1 cellular context compared by ENCODE assay signal in the genomic region with DNA sequence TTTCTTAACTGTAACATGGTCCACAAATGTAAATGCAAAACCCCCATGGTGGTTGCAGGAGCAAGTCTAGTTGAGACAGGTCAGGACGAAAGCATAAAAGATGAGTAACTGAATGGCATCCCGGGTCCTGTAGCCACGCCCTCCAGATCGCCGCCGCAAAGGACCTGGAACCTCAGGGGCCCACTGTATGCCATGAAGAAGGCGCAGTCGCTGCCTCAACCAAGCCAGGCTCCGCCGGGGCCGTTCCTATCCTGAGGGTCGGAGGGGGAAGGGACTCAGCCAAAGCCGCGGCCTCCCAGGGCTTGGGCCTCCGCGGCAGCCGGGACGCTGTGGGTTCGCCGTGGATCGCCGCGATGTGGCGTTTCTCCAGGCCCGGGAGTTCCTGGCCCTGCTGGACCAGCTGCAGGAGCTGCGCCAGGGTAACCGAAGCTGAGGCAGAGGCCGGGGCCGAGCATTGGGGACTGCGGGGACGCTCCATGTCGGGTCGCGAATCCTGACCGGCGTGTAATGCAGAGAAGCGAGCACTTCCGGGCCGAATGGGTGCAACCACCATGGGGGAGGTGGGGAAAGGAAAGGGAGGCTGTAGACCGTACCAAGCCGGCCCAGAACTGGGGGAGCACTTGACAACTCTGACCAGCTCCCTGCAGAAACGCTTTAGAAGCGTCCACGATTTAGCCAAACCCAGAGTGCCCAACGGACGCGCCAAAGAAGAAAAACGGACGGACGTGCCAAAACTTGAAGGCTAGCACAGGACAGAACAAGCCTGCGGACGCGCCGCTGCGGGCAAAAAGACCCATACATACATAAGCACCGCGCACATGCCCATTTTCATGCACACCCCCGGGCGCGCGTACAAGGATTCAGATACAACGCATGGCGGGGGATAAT.
TF ChIP-seq lines count a peak whose summit lies in the region.

No MANE protein-coding gene starts in this region.

TF ChIP-seq in HepG2, 621 proteins besides CTCF, POLR2A, EP300 and RAD21 (continued from another document and continues in another):
- TF ChIP-seq, protein P1, sequence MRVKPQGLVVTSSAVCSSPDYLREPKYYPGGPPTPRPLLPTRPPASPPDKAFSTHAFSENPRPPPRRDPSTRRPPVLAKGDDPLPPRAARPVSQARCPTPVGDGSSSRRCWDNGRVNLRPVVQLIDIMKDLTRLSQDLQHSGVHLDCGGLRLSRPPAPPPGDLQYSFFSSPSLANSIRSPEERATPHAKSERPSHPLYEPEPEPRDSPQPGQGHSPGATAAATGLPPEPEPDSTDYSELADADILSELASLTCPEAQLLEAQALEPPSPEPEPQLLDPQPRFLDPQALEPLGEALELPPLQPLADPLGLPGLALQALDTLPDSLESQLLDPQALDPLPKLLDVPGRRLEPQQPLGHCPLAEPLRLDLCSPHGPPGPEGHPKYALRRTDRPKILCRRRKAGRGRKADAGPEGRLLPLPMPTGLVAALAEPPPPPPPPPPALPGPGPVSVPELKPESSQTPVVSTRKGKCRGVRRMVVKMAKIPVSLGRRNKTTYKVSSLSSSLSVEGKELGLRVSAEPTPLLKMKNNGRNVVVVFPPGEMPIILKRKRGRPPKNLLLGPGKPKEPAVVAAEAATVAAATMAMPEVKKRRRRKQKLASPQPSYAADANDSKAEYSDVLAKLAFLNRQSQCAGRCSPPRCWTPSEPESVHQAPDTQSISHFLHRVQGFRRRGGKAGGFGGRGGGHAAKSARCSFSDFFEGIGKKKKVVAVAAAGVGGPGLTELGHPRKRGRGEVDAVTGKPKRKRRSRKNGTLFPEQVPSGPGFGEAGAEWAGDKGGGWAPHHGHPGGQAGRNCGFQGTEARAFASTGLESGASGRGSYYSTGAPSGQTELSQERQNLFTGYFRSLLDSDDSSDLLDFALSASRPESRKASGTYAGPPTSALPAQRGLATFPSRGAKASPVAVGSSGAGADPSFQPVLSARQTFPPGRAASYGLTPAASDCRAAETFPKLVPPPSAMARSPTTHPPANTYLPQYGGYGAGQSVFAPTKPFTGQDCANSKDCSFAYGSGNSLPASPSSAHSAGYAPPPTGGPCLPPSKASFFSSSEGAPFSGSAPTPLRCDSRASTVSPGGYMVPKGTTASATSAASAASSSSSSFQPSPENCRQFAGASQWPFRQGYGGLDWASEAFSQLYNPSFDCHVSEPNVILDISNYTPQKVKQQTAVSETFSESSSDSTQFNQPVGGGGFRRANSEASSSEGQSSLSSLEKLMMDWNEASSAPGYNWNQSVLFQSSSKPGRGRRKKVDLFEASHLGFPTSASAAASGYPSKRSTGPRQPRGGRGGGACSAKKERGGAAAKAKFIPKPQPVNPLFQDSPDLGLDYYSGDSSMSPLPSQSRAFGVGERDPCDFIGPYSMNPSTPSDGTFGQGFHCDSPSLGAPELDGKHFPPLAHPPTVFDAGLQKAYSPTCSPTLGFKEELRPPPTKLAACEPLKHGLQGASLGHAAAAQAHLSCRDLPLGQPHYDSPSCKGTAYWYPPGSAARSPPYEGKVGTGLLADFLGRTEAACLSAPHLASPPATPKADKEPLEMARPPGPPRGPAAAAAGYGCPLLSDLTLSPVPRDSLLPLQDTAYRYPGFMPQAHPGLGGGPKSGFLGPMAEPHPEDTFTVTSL (CRISPR knock-in tag; IDR thresholded peaks at IDR 0.05; ENCODE audit: borderline replicate concordance), result no peak; the same call in 1 of the 2 replicates
- peak; percentile 79; the same call in 1 of the 2 replicates for TF ChIP-seq ZNF326 (CRISPR knock-in tag; IDR thresholded peaks at IDR 0.05; ENCODE audit: borderline replicate concordance)
- peak; percentile 91 for TF ChIP-seq SNAPC2 (CRISPR knock-in tag; IDR thresholded peaks at IDR 0.05)
- TF ChIP-seq CHD2 (IDR thresholded peaks at IDR 0.05; ENCODE audit: low read depth, low read length), result no peak; the same call in none of the 2 replicates
- TF ChIP-seq, protein P2, sequence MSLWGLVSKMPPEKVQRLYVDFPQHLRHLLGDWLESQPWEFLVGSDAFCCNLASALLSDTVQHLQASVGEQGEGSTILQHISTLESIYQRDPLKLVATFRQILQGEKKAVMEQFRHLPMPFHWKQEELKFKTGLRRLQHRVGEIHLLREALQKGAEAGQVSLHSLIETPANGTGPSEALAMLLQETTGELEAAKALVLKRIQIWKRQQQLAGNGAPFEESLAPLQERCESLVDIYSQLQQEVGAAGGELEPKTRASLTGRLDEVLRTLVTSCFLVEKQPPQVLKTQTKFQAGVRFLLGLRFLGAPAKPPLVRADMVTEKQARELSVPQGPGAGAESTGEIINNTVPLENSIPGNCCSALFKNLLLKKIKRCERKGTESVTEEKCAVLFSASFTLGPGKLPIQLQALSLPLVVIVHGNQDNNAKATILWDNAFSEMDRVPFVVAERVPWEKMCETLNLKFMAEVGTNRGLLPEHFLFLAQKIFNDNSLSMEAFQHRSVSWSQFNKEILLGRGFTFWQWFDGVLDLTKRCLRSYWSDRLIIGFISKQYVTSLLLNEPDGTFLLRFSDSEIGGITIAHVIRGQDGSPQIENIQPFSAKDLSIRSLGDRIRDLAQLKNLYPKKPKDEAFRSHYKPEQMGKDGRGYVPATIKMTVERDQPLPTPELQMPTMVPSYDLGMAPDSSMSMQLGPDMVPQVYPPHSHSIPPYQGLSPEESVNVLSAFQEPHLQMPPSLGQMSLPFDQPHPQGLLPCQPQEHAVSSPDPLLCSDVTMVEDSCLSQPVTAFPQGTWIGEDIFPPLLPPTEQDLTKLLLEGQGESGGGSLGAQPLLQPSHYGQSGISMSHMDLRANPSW (CRISPR knock-in tag; IDR thresholded peaks at IDR 0.05; ENCODE audit: borderline replicate concordance), result no peak; the same call in 1 of the 2 replicates
- no peak; the same call in 1 of the 2 replicates for TF ChIP-seq ZNF33A (CRISPR knock-in tag; IDR thresholded peaks at IDR 0.05; ENCODE audit: borderline replicate concordance)
- TF ChIP-seq DNMT3B (CRISPR knock-in tag; conservative IDR thresholded peaks at IDR 0.05), result peak; percentile 82; the same call in 1 of the 2 replicates
- TF ChIP-seq MEF2D (CRISPR knock-in tag; IDR thresholded peaks at IDR 0.05), result peak; percentile 91
- TF ChIP-seq ZEB1 (IDR thresholded peaks at IDR 0.05; ENCODE audit: insufficient replicate concordance, low read depth), result peak; percentile 31
- TF ChIP-seq, protein P3, sequence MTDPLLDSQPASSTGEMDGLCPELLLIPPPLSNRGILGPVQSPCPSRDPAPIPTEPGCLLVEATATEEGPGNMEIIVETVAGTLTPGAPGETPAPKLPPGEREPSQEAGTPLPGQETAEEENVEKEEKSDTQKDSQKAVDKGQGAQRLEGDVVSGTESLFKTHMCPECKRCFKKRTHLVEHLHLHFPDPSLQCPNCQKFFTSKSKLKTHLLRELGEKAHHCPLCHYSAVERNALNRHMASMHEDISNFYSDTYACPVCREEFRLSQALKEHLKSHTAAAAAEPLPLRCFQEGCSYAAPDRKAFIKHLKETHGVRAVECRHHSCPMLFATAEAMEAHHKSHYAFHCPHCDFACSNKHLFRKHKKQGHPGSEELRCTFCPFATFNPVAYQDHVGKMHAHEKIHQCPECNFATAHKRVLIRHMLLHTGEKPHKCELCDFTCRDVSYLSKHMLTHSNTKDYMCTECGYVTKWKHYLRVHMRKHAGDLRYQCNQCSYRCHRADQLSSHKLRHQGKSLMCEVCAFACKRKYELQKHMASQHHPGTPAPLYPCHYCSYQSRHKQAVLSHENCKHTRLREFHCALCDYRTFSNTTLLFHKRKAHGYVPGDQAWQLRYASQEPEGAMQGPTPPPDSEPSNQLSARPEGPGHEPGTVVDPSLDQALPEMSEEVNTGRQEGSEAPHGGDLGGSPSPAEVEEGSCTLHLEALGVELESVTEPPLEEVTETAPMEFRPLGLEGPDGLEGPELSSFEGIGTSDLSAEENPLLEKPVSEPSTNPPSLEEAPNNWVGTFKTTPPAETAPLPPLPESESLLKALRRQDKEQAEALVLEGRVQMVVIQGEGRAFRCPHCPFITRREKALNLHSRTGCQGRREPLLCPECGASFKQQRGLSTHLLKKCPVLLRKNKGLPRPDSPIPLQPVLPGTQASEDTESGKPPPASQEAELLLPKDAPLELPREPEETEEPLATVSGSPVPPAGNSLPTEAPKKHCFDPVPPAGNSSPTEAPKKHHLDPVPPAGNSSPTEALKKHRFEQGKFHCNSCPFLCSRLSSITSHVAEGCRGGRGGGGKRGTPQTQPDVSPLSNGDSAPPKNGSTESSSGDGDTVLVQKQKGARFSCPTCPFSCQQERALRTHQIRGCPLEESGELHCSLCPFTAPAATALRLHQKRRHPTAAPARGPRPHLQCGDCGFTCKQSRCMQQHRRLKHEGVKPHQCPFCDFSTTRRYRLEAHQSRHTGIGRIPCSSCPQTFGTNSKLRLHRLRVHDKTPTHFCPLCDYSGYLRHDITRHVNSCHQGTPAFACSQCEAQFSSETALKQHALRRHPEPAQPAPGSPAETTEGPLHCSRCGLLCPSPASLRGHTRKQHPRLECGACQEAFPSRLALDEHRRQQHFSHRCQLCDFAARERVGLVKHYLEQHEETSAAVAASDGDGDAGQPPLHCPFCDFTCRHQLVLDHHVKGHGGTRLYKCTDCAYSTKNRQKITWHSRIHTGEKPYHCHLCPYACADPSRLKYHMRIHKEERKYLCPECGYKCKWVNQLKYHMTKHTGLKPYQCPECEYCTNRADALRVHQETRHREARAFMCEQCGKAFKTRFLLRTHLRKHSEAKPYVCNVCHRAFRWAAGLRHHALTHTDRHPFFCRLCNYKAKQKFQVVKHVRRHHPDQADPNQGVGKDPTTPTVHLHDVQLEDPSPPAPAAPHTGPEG (CRISPR knock-in tag; IDR thresholded peaks at IDR 0.05), result 0 out of 2 replicates have a peak, but pooled peaks have one; percentile 27
- TF ChIP-seq, protein P4, sequence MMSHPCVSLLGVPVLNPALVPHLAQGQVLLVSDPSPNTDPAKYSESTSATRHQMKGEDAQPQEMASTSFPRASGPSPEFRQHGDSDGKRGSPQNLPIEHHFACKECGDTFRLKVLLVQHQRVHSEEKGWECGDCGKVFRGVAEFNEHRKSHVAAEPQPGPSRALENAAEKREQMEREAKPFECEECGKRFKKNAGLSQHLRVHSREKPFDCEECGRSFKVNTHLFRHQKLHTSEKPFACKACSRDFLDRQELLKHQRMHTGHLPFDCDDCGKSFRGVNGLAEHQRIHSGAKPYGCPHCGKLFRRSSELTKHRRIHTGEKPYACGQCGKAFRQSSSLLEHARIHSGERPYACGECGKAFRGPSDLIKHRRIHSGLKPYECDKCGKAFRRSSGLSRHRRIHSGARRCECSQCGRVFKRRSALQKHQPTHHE (CRISPR knock-in tag; IDR thresholded peaks at IDR 0.05; ENCODE audit: borderline replicate concordance), result no peak; the same call in 1 of the 2 replicates
- peak; percentile 89 for TF ChIP-seq ZBTB3 (CRISPR knock-in tag; IDR thresholded peaks at IDR 0.05; ENCODE audit: borderline replicate concordance, low read depth)
- TF ChIP-seq NFYB (CRISPR knock-in tag; IDR thresholded peaks at IDR 0.05), result no peak; the same call in 1 of the 2 replicates
- no peak for TF ChIP-seq ZNF296 (CRISPR knock-in tag; conservative IDR thresholded peaks at IDR 0.05)
- peak; percentile 98; the same call in 1 of the 2 replicates for TF ChIP-seq ZNF790 (CRISPR knock-in tag; IDR thresholded peaks at IDR 0.05; ENCODE audit: borderline replicate concordance)
- peak; percentile 87 for TF ChIP-seq NCOA1 (CRISPR knock-in tag; IDR thresholded peaks at IDR 0.05)
- peak; percentile 99 for TF ChIP-seq ZNF709 (CRISPR knock-in tag; IDR thresholded peaks at IDR 0.05)
- TF ChIP-seq, protein P5, sequence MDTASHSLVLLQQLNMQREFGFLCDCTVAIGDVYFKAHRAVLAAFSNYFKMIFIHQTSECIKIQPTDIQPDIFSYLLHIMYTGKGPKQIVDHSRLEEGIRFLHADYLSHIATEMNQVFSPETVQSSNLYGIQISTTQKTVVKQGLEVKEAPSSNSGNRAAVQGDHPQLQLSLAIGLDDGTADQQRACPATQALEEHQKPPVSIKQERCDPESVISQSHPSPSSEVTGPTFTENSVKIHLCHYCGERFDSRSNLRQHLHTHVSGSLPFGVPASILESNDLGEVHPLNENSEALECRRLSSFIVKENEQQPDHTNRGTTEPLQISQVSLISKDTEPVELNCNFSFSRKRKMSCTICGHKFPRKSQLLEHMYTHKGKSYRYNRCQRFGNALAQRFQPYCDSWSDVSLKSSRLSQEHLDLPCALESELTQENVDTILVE (CRISPR knock-in tag; IDR thresholded peaks at IDR 0.05), result peak; percentile 56; the same call in 1 of the 2 replicates
- TF ChIP-seq MBD4 (IDR thresholded peaks at IDR 0.05; ENCODE audit: borderline replicate concordance, low read length), result peak; percentile 92; the same call in 1 of the 2 replicates
- TF ChIP-seq CENPT (CRISPR knock-in tag; IDR thresholded peaks at IDR 0.05; ENCODE audit: low read depth), result peak; percentile 94
- TF ChIP-seq, protein P6, sequence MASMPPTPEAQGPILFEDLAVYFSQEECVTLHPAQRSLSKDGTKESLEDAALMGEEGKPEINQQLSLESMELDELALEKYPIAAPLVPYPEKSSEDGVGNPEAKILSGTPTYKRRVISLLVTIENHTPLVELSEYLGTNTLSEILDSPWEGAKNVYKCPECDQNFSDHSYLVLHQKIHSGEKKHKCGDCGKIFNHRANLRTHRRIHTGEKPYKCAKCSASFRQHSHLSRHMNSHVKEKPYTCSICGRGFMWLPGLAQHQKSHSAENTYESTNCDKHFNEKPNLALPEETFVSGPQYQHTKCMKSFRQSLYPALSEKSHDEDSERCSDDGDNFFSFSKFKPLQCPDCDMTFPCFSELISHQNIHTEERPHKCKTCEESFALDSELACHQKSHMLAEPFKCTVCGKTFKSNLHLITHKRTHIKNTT (CRISPR knock-in tag; IDR thresholded peaks at IDR 0.05), result no peak
- TF ChIP-seq TCF12 (IDR thresholded peaks at IDR 0.05), result no peak
- 0 out of 2 replicates have a peak, but pooled peaks have one; percentile 92 for TF ChIP-seq TCF12 (CRISPR knock-in tag; IDR thresholded peaks at IDR 0.05)
- peak; percentile 98 for TF ChIP-seq SRSF4 (IDR thresholded peaks at IDR 0.05; ENCODE audit: low read depth, low read length, poor library complexity, severe bottlenecking)
- TF ChIP-seq, protein P7, sequence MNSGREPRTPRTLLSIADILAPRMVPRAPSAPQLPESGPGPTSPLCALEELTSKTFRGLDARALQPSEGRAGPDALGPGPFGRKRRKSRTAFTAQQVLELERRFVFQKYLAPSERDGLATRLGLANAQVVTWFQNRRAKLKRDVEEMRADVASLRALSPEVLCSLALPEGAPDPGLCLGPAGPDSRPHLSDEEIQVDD (CRISPR knock-in tag; IDR thresholded peaks at IDR 0.05; ENCODE audit: borderline replicate concordance), result peak; percentile 81; the same call in 1 of the 2 replicates
- TF ChIP-seq PTBP1 (IDR thresholded peaks at IDR 0.05; ENCODE audit: low read depth, low read length, poor library complexity, severe bottlenecking), result peak; percentile 30
- 0 out of 2 replicates have a peak, but pooled peaks have one; percentile 42 for TF ChIP-seq ZNF775 (CRISPR knock-in tag; IDR thresholded peaks at IDR 0.05; ENCODE audit: borderline replicate concordance)
